ENCODE assay signal across 10 cellular contexts in genomic region chr7:47327306-47327697, GRCh38.
DNase-seq lines count a peak whose midpoint lies in the region; ATAC-seq and TF ChIP-seq lines count a peak whose summit lies in the region.
"Had no signal": no experiment of that assay in that cellular context is flagged by ENCODE, and none has a peak within 500 bp of the region (broad histone marks: within the 10 kb centered on the region; RNA-seq: fewer than 3 reads in every experiment).

No MANE protein-coding gene starts in this region.

- no peak for TF ChIP-seq POLR2A in GM18505 (IDR thresholded peaks at IDR 0.05; ENCODE audit: borderline replicate concordance, extremely low read depth, insufficient read depth, insufficient read length)

- peak; percentile 48 to 53 for ATAC-seq in left cardiac atrium
- ATAC-seq in GM19035 (IDR thresholded peaks at IDR 0.05; ENCODE audit: unreplicated experiment), result no peak
- no peak for ATAC-seq in GM19455 (IDR thresholded peaks at IDR 0.05; ENCODE audit: unreplicated experiment)
- ATAC-seq in GM18505 (IDR thresholded peaks at IDR 0.05; ENCODE audit: unreplicated experiment), result no peak

- intact Hi-C loops in left cardiac atrium (cut with DNase I), result loop anchor here in 1 of 2 donors (5.0 kb wide), 1 partner anchor 40 kb away; no protein-coding TSS in a partner anchor

- H3K27ac ChIP-seq in angular gyrus (ENCODE audit: low read depth, low read length), result peak overlapping the region; percentile 20

- DNase-seq in AG08396 (ENCODE audit: low spot score) (peak; percentile 29), left cardiac atrium (no peak), pons (ENCODE audit: low spot score) (peak; percentile 73), epidermal melanocyte (ENCODE audit: insufficient read length, low spot score) (no peak)
- DNase-seq: activated CD4-positive, alpha-beta T cell treated with anti-CD3 and anti-CD28 coated beads for 48 hours; immature natural killer cell had no signal

Comparison
In these comparisons a context has a peak if more than half of its experiments do, and no peak if none do; other contexts are left out.
1. DNase-seq: peak in AG08396 (single experiment) and pons (single experiment); none in left cardiac atrium (single experiment) and epidermal melanocyte (single experiment).
2. ATAC-seq: peak in left cardiac atrium (2 of 2); none in GM19035 (single experiment), GM19455 (single experiment) and GM18505 (single experiment).